2 cellular contexts compared by ENCODE assay signal in the genomic region with DNA sequence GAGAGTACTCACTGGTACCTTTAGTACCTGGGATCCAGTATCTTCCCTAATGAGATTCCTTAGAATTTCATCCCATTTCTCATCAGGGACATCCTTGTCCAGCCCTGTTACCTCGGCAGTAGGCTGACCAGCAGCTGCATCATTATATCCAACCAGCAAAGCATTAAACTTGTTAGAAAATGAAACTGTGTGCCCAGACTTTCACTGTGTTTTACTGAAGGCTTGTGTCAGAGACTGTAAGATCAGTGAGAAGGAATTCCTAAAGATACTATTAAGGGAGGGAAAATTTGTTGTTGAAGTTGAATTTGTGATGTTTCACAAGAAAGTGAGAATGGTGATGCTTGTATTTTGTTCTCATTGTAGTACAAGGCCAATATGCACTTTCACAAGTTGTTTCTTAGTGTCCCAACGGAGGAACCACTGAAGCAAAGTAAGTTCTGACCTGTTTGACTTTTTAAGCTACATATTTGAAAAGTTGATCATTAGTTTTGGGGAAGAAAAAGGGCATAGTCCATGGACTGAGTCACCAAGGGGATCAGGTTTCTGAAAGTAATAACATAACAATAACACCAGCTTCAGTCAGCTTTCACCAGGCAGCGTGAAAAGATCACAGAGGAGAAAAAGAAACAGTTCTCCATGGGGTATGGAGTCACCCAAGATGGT.
TF ChIP-seq lines count a peak whose summit lies in the region.

No MANE protein-coding gene starts in this region.

TF ChIP-seq in A549, 52 proteins besides CTCF, POLR2A, EP300 and RAD21 (continued from another document):
- TF ChIP-seq SREBF2 (IDR thresholded peaks at IDR 0.05): no peak
- TF ChIP-seq CHD2 (IDR thresholded peaks at IDR 0.05; ENCODE audit: low read length, partially characterized antibody): no peak
- TF ChIP-seq KDM1A (IDR thresholded peaks at IDR 0.05; ENCODE audit: low read depth): no peak
- no peak for TF ChIP-seq ZSCAN20 (CRISPR knock-in tag; IDR thresholded peaks at IDR 0.05)
- TF ChIP-seq HDAC2 (IDR thresholded peaks at IDR 0.05): no peak
- no peak for TF ChIP-seq TFCP2L1 (CRISPR knock-in tag; IDR thresholded peaks at IDR 0.05)
- TF ChIP-seq, protein P1, sequence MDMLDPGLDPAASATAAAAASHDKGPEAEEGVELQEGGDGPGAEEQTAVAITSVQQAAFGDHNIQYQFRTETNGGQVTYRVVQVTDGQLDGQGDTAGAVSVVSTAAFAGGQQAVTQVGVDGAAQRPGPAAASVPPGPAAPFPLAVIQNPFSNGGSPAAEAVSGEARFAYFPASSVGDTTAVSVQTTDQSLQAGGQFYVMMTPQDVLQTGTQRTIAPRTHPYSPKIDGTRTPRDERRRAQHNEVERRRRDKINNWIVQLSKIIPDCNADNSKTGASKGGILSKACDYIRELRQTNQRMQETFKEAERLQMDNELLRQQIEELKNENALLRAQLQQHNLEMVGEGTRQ (IDR thresholded peaks at IDR 0.05): no peak
- TF ChIP-seq, protein P2, sequence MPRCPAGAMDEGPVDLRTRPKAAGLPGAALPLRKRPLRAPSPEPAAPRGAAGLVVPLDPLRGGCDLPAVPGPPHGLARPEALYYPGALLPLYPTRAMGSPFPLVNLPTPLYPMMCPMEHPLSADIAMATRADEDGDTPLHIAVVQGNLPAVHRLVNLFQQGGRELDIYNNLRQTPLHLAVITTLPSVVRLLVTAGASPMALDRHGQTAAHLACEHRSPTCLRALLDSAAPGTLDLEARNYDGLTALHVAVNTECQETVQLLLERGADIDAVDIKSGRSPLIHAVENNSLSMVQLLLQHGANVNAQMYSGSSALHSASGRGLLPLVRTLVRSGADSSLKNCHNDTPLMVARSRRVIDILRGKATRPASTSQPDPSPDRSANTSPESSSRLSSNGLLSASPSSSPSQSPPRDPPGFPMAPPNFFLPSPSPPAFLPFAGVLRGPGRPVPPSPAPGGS (IDR thresholded peaks at IDR 0.05): no peak
- no peak for TF ChIP-seq RNF2 (IDR thresholded peaks at IDR 0.05; ENCODE audit: borderline replicate concordance, low read depth)
- no peak for TF ChIP-seq HEYL (CRISPR knock-in tag; IDR thresholded peaks at IDR 0.05)
- TF ChIP-seq BHLHE40 (IDR thresholded peaks at IDR 0.05; ENCODE audit: low read depth, low read length): no peak
- no peak for TF ChIP-seq MYC (IDR thresholded peaks at IDR 0.05; ENCODE audit: borderline replicate concordance, low read length)
- TF ChIP-seq, protein P3, sequence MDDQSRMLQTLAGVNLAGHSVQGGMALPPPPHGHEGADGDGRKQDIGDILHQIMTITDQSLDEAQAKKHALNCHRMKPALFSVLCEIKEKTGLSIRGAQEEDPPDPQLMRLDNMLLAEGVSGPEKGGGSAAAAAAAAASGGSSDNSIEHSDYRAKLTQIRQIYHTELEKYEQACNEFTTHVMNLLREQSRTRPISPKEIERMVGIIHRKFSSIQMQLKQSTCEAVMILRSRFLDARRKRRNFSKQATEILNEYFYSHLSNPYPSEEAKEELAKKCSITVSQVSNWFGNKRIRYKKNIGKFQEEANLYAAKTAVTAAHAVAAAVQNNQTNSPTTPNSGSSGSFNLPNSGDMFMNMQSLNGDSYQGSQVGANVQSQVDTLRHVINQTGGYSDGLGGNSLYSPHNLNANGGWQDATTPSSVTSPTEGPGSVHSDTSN (IDR thresholded peaks at IDR 0.05): no peak
- TF ChIP-seq FOSL2 (IDR thresholded peaks at IDR 0.05): no peak
- no peak for TF ChIP-seq FOSL2 (CRISPR knock-in tag; IDR thresholded peaks at IDR 0.05)
- TF ChIP-seq CBX8 (IDR thresholded peaks at IDR 0.05): no peak
- TF ChIP-seq ZFP36 (IDR thresholded peaks at IDR 0.05; ENCODE audit: borderline replicate concordance, partially characterized antibody): no peak
- TF ChIP-seq FOSB (CRISPR knock-in tag; IDR thresholded peaks at IDR 0.05): no peak
- TF ChIP-seq, protein P4, sequence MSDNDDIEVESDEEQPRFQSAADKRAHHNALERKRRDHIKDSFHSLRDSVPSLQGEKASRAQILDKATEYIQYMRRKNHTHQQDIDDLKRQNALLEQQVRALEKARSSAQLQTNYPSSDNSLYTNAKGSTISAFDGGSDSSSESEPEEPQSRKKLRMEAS (IDR thresholded peaks at IDR 0.05): no peak
- TF ChIP-seq HOXA7 (CRISPR knock-in tag; IDR thresholded peaks at IDR 0.05): no peak

TF ChIP-seq in HCT116, 20 proteins besides CTCF, POLR2A, EP300 and RAD21:
- TF ChIP-seq, protein P5, sequence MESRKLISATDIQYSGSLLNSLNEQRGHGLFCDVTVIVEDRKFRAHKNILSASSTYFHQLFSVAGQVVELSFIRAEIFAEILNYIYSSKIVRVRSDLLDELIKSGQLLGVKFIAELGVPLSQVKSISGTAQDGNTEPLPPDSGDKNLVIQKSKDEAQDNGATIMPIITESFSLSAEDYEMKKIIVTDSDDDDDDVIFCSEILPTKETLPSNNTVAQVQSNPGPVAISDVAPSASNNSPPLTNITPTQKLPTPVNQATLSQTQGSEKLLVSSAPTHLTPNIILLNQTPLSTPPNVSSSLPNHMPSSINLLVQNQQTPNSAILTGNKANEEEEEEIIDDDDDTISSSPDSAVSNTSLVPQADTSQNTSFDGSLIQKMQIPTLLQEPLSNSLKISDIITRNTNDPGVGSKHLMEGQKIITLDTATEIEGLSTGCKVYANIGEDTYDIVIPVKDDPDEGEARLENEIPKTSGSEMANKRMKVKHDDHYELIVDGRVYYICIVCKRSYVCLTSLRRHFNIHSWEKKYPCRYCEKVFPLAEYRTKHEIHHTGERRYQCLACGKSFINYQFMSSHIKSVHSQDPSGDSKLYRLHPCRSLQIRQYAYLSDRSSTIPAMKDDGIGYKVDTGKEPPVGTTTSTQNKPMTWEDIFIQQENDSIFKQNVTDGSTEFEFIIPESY (IDR thresholded peaks at IDR 0.05; ENCODE audit: extremely low read depth, insufficient replicate concordance, low read length): no peak
- TF ChIP-seq, protein P4 (IDR thresholded peaks at IDR 0.05): 0 out of 2 replicates have a peak, but pooled peaks have one; percentile 5
- TF ChIP-seq JUND (IDR thresholded peaks at IDR 0.05): peak; percentile 80
- TF ChIP-seq ELF1 (IDR thresholded peaks at IDR 0.05; ENCODE audit: borderline replicate concordance, low read depth): no peak
- no peak for TF ChIP-seq EGR1 (IDR thresholded peaks at IDR 0.05; ENCODE audit: low read depth)
- TF ChIP-seq EZH2 (IDR thresholded peaks at IDR 0.05): no peak
- TF ChIP-seq POLR2AphosphoS5 (IDR thresholded peaks at IDR 0.05; ENCODE audit: low read depth, low read length): no peak
- TF ChIP-seq ZFX (IDR thresholded peaks at IDR 0.05): no peak
- no peak for TF ChIP-seq EZH2phosphoT487 (IDR thresholded peaks at IDR 0.05; ENCODE audit: borderline replicate concordance)
- TF ChIP-seq CEBPB (IDR thresholded peaks at IDR 0.05; ENCODE audit: low read depth): no peak
- TF ChIP-seq TCF7L2 (IDR thresholded peaks at IDR 0.05; ENCODE audit: borderline replicate concordance, extremely low read depth, insufficient read depth, insufficient read length): no peak
- peak; percentile 70 for TF ChIP-seq SP1 (IDR thresholded peaks at IDR 0.05; ENCODE audit: low read depth)
- TF ChIP-seq, protein P6, sequence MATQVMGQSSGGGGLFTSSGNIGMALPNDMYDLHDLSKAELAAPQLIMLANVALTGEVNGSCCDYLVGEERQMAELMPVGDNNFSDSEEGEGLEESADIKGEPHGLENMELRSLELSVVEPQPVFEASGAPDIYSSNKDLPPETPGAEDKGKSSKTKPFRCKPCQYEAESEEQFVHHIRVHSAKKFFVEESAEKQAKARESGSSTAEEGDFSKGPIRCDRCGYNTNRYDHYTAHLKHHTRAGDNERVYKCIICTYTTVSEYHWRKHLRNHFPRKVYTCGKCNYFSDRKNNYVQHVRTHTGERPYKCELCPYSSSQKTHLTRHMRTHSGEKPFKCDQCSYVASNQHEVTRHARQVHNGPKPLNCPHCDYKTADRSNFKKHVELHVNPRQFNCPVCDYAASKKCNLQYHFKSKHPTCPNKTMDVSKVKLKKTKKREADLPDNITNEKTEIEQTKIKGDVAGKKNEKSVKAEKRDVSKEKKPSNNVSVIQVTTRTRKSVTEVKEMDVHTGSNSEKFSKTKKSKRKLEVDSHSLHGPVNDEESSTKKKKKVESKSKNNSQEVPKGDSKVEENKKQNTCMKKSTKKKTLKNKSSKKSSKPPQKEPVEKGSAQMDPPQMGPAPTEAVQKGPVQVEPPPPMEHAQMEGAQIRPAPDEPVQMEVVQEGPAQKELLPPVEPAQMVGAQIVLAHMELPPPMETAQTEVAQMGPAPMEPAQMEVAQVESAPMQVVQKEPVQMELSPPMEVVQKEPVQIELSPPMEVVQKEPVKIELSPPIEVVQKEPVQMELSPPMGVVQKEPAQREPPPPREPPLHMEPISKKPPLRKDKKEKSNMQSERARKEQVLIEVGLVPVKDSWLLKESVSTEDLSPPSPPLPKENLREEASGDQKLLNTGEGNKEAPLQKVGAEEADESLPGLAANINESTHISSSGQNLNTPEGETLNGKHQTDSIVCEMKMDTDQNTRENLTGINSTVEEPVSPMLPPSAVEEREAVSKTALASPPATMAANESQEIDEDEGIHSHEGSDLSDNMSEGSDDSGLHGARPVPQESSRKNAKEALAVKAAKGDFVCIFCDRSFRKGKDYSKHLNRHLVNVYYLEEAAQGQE (IDR thresholded peaks at IDR 0.05; ENCODE audit: low read depth): no peak
- peak; percentile 79 for TF ChIP-seq FOSL1 (IDR thresholded peaks at IDR 0.05; ENCODE audit: low read depth)
- no peak; the same call in 1 of the 2 replicates for TF ChIP-seq SRF (IDR thresholded peaks at IDR 0.05; ENCODE audit: low read depth)
- peak; percentile 21 for TF ChIP-seq YY1 (IDR thresholded peaks at IDR 0.05; ENCODE audit: extremely low read depth, insufficient replicate concordance, low read depth, low read length)
- 0 out of 2 replicates have a peak, but pooled peaks have one; percentile 18 for TF ChIP-seq SIN3A (IDR thresholded peaks at IDR 0.05; ENCODE audit: low read depth)
- TF ChIP-seq, protein P7, sequence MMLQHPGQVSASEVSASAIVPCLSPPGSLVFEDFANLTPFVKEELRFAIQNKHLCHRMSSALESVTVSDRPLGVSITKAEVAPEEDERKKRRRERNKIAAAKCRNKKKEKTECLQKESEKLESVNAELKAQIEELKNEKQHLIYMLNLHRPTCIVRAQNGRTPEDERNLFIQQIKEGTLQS (IDR thresholded peaks at IDR 0.05): no peak
- TF ChIP-seq CBX3 (IDR thresholded peaks at IDR 0.05; ENCODE audit: low read depth): peak; percentile 37; the same call in 1 of the 2 replicates
- no peak for TF ChIP-seq ZNF274 (IDR thresholded peaks at IDR 0.05; ENCODE audit: low read depth, low read length)
